In genomic region chr22:50520184-50520583, GRCh38 we compare ENCODE assay signal across 6 cellular contexts. TPM values are rescaled to one million over a fixed set of nuclear protein-coding genes. Genes with fewer than 3 reads are reported as not detected.
"Had no signal": no experiment of that assay in that cellular context is flagged by ENCODE, and none has a peak within 500 bp of the region (broad histone marks: within the 10 kb centered on the region; RNA-seq: fewer than 3 reads in every experiment).

No MANE protein-coding gene starts in this region.

RNA-seq across cellular contexts. Expression of gene SCO2, which starts 5.2 kb away (rescaled TPM):
- total RNA-seq: stomach, ureter had no signal

RNA-seq across cellular contexts. Expression of gene KLHDC7B, which starts 25.5 kb away (rescaled TPM):
- total RNA-seq: stomach, subcutaneous adipose tissue, temporal lobe, thoracic aorta, uterus had no signal
